In genomic region chr4:186606593-186606992, GRCh38 we compare ENCODE assay signal across 1 cellular context.
TF ChIP-seq lines count a peak whose summit lies in the region.

No MANE protein-coding gene starts in this region.

TF ChIP-seq in IMR-90, 13 proteins besides CTCF, POLR2A, EP300 and RAD21:
- TF ChIP-seq RFX5 (IDR thresholded peaks at IDR 0.05; ENCODE audit: low read depth, low read length), result no peak
- no peak for TF ChIP-seq USF2 (IDR thresholded peaks at IDR 0.05; ENCODE audit: low read depth, low read length)
- TF ChIP-seq MAZ (IDR thresholded peaks at IDR 0.05; ENCODE audit: borderline replicate concordance, low read depth, low read length), result no peak
- TF ChIP-seq CEBPB (IDR thresholded peaks at IDR 0.05; ENCODE audit: low read depth, low read length), result no peak
- no peak for TF ChIP-seq BHLHE40 (IDR thresholded peaks at IDR 0.05; ENCODE audit: low read depth, low read length)
TF ChIP-seq in IMR-90: peak in this region for 0.
